In the genomic region with DNA sequence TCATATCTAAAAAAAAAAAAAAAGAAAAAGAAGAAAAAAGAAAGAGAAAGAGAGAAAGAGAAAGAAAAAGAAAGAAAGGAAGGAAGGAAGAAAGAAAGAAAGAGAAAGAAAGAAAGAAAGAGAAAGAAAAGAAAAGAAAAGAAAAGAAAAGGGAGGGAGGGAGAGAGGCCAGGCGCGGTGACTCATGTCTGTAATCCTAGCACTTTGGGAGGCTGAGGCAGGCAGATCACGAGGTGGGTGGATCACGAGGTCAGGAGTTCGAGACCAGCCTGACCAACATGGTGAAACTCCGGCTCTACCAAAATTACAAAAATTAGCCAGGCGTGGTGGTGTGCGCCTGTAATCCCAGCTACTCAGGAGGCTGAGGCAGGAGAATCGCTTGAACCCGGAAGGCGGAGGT, we compare ENCODE assay signal across 7 cellular contexts. TPM values are rescaled to one million over a fixed set of nuclear protein-coding genes. Genes with fewer than 3 reads are reported as not detected.
DNase-seq lines count a peak whose midpoint lies in the region; ATAC-seq, FAIRE-seq and TF ChIP-seq lines count a peak whose summit lies in the region.
"Not testable (repeated sequence)": the region's sequence is repeated elsewhere in the genome, so short reads cannot be mapped to it uniquely, and the experiment has no call there.

No MANE protein-coding gene starts in this region.

- not testable (repeated sequence) for H3K27me3 ChIP-seq in Caco-2 (replicated peaks; ENCODE audit: control insufficient read depth, insufficient read depth, low read length); HepG2 (ENCODE audit: control insufficient read depth in 1 of 2, insufficient read depth in 2 of 2, low read length in 2 of 2); vagina

- TF ChIP-seq EP300 in HepG2 (IDR thresholded peaks at IDR 0.05; ENCODE audit: low read depth in 2 of 2, low read length in 2 of 2); HepG2 (CRISPR knock-in tag; IDR thresholded peaks at IDR 0.05; ENCODE audit: borderline replicate concordance): not testable (repeated sequence)

- DNase-seq in Caco-2; RWPE1 (ENCODE audit: low spot score); activated T-cell treated with anti-CD3 and anti-CD28 coated beads, Interleukin-2, amount 50 U/mL, for 72 hours; central memory CD8-positive, alpha-beta T cell (ENCODE audit: low spot score in 2 of 2); HepG2 (ENCODE audit: low spot score); nephron progenitor cell; vagina (ENCODE audit: extremely low spot score in 2 of 2): not testable (repeated sequence)

- not testable (repeated sequence) for H3K9me3 Mint-ChIP-seq in Caco-2 (ENCODE audit: unreplicated experiment); activated T-cell treated with anti-CD3 and anti-CD28 coated beads, Interleukin-2, amount 50 U/mL, for 72 hours; central memory CD8-positive, alpha-beta T cell; nephron progenitor cell

- H3K4me2 ChIP-seq in HepG2 (ENCODE audit: low read depth, low read length): not testable (repeated sequence)

- not testable (repeated sequence) for H3K36me3 ChIP-seq in Caco-2 (ENCODE audit: control insufficient read depth, insufficient read depth, low read length); HepG2 (replicated peaks in 1 of 2; ENCODE audit: control insufficient read depth in 1 of 2, insufficient read depth in 2 of 2, low read length in 2 of 2); vagina

- not testable (repeated sequence) for H3K4me1 Mint-ChIP-seq in Caco-2 (ENCODE audit: low read depth, unreplicated experiment); central memory CD8-positive, alpha-beta T cell
- H3K4me1 Mint-ChIP-seq in activated T-cell treated with anti-CD3 and anti-CD28 coated beads, Interleukin-2, amount 50 U/mL, for 72 hours (ENCODE audit: low read depth): peaks cover 17% of the 10 kb centered on the region
- H3K4me1 Mint-ChIP-seq in nephron progenitor cell: peaks cover 19% of the 10 kb centered on the region

- not testable (repeated sequence) for BruUV-seq in Caco-2 (replicated peaks; lab: Mats Ljungman, UMichigan); HepG2 (replicated peaks; lab: Mats Ljungman, UMichigan)

- intact Hi-C loops in Caco-2 (cut with micrococcal nuclease; ENCODE audit: unreplicated experiment); HepG2 (cut with micrococcal nuclease; ENCODE audit: unreplicated experiment); vagina (cut with DNase I): not testable (repeated sequence)

- not testable (repeated sequence) for H4K20me1 ChIP-seq in HepG2 (ENCODE audit: insufficient read depth, low read length)

- FAIRE-seq in HepG2 (lab: Jason Lieb, UNC): not testable (repeated sequence)

- H3K36me3 Mint-ChIP-seq in Caco-2 (ENCODE audit: insufficient read depth, unreplicated experiment); activated T-cell treated with anti-CD3 and anti-CD28 coated beads, Interleukin-2, amount 50 U/mL, for 72 hours (ENCODE audit: insufficient read depth in 2 of 2); central memory CD8-positive, alpha-beta T cell (ENCODE audit: insufficient read depth); nephron progenitor cell (ENCODE audit: low read depth): not testable (repeated sequence)

- CTCF ChIA-PET in Caco-2 (lab: Charles Lee) (interaction anchor here (1.1 kb wide), 1 partner anchor 11 kb away, joined by 3 read pairs; no protein-coding TSS in a partner anchor), RWPE1 (lab: Yijun Ruan, JAX) (interaction anchor here (1.6 kb wide), 1 partner anchor 32 kb away, joined by 4 read pairs; the partner anchor contains the start of gene NFKBIA)
- CTCF ChIA-PET in HepG2 (lab: Yijun Ruan, JAX; ENCODE audit: low intra/inter-chr PET ratio, low total read pairs): not testable (repeated sequence)

- not testable (repeated sequence) for H3K27me3 Mint-ChIP-seq in Caco-2 (ENCODE audit: insufficient read depth, unreplicated experiment); activated T-cell treated with anti-CD3 and anti-CD28 coated beads, Interleukin-2, amount 50 U/mL, for 72 hours (ENCODE audit: low read depth); central memory CD8-positive, alpha-beta T cell; nephron progenitor cell (ENCODE audit: low read depth, poor library complexity)

- not testable (repeated sequence) for TF ChIP-seq CTCF in Caco-2 (IDR thresholded peaks at IDR 0.05; ENCODE audit: insufficient read depth in 1 of 2, low read depth in 1 of 2, low read length in 1 of 2, severe bottlenecking in 1 of 2, unreplicated experiment in 1 of 2); RWPE1 (conservative IDR thresholded peaks at IDR 0.05; ENCODE audit: low read depth); HepG2 (CRISPR knock-in tag; IDR thresholded peaks at IDR 0.05); nephron progenitor cell (IDR thresholded peaks at IDR 0.05); vagina (IDR thresholded peaks at IDR 0.05)

- POLR2A ChIA-PET in Caco-2 (lab: Charles Lee); RWPE1 (lab: Yijun Ruan, JAX; ENCODE audit: low non-redundant PET): not testable (repeated sequence)
- POLR2A ChIA-PET in HepG2 (lab: Yijun Ruan, JAX): interaction anchor here (1.8 to 3.7 kb wide), 4 partner anchors 8 to 37 kb away, joined by 19 to 37 read pairs (median 20); no protein-coding TSS in a partner anchor

- H3K9me3 ChIP-seq in Caco-2, vagina: not testable (repeated sequence)
- H3K9me3 ChIP-seq in HepG2 (ENCODE audit: low read length): peaks cover 11% of the 10 kb centered on the region

- H3K9ac ChIP-seq in HepG2 (ENCODE audit: insufficient read depth, low read depth, low read length): not testable (repeated sequence)

- not testable (repeated sequence) for H3K4me3 ChIP-seq in Caco-2 (ENCODE audit: low read depth, low read length); HepG2 (replicated peaks in 1 of 3; ENCODE audit: insufficient read depth in 1 of 3, low read depth in 2 of 3, low read length in 3 of 3); vagina

- 79% methylated on average over 11 of the region's 11 CpGs for WGBS in HepG2 (ENCODE audit: low lambda C conversion rate)

- H3K27ac ChIP-seq in RWPE1: peak overlapping the region; percentile 82
- not testable (repeated sequence) for H3K27ac ChIP-seq in HepG2 (ENCODE audit: extremely low read length, insufficient read depth, low read length)
- peak overlapping the region; percentile 69 for H3K27ac ChIP-seq in vagina

- H2AFZ ChIP-seq in HepG2 (ENCODE audit: low read length): not testable (repeated sequence)

- H3K27ac Mint-ChIP-seq in Caco-2 (ENCODE audit: unreplicated experiment) (peak overlapping the region; percentile 32), nephron progenitor cell (peak overlapping the region; percentile 48)
- peak overlapping the region; percentile 79 for H3K27ac Mint-ChIP-seq in activated T-cell treated with anti-CD3 and anti-CD28 coated beads, Interleukin-2, amount 50 U/mL, for 72 hours
- peak overlapping the region; percentile 49 for H3K27ac Mint-ChIP-seq in central memory CD8-positive, alpha-beta T cell (ENCODE audit: low read depth)

- not testable (repeated sequence) for ATAC-seq in activated T-cell treated with anti-CD3 and anti-CD28 coated beads, Interleukin-2, amount 50 U/mL, for 72 hours (replicated peaks in 1 of 2); central memory CD8-positive, alpha-beta T cell (replicated peaks; ENCODE audit: extremely low read depth, poor library complexity, severe bottlenecking); HepG2

- H3K79me2 ChIP-seq in HepG2 (ENCODE audit: insufficient read depth, low read length): not testable (repeated sequence)

- H3K4me1 ChIP-seq in Caco-2: not testable (repeated sequence)
- H3K4me1 ChIP-seq in HepG2 (ENCODE audit: insufficient read depth, low read length) (peaks cover 56% of the 10 kb centered on the region), vagina (peaks cover 26% of the 10 kb centered on the region)

- in situ Hi-C loops in HepG2 (cut with HindIII; ENCODE audit: extremely low pct_ligation_motif_present, low pct_unique_long_range_greater_than_20kb): not testable (repeated sequence)

- not testable (repeated sequence) for TF ChIP-seq RAD21 in HepG2 (CRISPR knock-in tag; IDR thresholded peaks at IDR 0.05)

- not testable (repeated sequence) for TF ChIP-seq POLR2A in HepG2 (IDR thresholded peaks at IDR 0.05; ENCODE audit: insufficient read depth in 1 of 2, low read depth in 2 of 2, low read length in 2 of 2); vagina (IDR thresholded peaks at IDR 0.05)

- H3K4me3 Mint-ChIP-seq in Caco-2 (ENCODE audit: unreplicated experiment); activated T-cell treated with anti-CD3 and anti-CD28 coated beads, Interleukin-2, amount 50 U/mL, for 72 hours; central memory CD8-positive, alpha-beta T cell; nephron progenitor cell: not testable (repeated sequence)

RNA-seq across cellular contexts. Expression of gene NFKBIA, which starts 31.3 kb away (rescaled TPM):
- total RNA-seq in Caco-2 (2022) (33.4 and 39.9 TPM in 2 replicates), HepG2 (2016; rRNA removed; fragmentation: Illumina TruSeq; extraction: Trizol) (232 and 319 TPM in 2 replicates), vagina (1,179 TPM)
- total RNA-seq in activated T-cell treated with anti-CD3 and anti-CD28 coated beads, Interleukin-2, amount 50 U/mL, for 72 hours: 100 to 1,000 TPM; 391 to 596 TPM
- total RNA-seq in HepG2 (2016; cell fraction: cytosol; rRNA removed; fragmentation: Illumina TruSeq; extraction: Trizol; ENCODE audit: low read depth): 103 and 116 TPM in 2 replicates
- total RNA-seq in HepG2 (2016; cell fraction: insoluble cytoplasmic fraction; rRNA removed; fragmentation: Illumina TruSeq; extraction: Trizol): 208 and 321 TPM in 2 replicates
- total RNA-seq in HepG2 (2016; cell fraction: membrane; rRNA removed; fragmentation: Illumina TruSeq; extraction: Trizol): 196 and 209 TPM in 2 replicates
- 367 and 382 TPM in 2 replicates for total RNA-seq in HepG2 (2016; cell fraction: nucleus; rRNA removed; fragmentation: Illumina TruSeq; extraction: Trizol)
- polyA plus RNA-seq in HepG2 (2011; rRNA removed): 173 and 197 TPM in 2 replicates
- polyA plus RNA-seq in HepG2 (2011; cell fraction: cytosol; rRNA removed): 81.6 and 128 TPM in 2 replicates
- 363 and 589 TPM in 2 replicates for polyA plus RNA-seq in HepG2 (2011; cell fraction: nucleus; rRNA removed)
- polyA plus RNA-seq in HepG2 (2012): 58.7 and 87.8 TPM in 2 replicates
- polyA plus RNA-seq in HepG2 (2016; cell fraction: cytosol; fragmentation: Illumina TruSeq; extraction: Trizol; ENCODE audit: low read depth): 21.2 and 21.7 TPM in 2 replicates
- polyA plus RNA-seq in HepG2 (2016; cell fraction: insoluble cytoplasmic fraction; fragmentation: Illumina TruSeq; extraction: Trizol; ENCODE audit: low read depth): 160 and 187 TPM in 2 replicates
- polyA plus RNA-seq in HepG2 (2016; cell fraction: membrane; fragmentation: Illumina TruSeq; extraction: Trizol; ENCODE audit: low read depth): 41.5 and 42.6 TPM in 2 replicates
- 546 and 548 TPM in 2 replicates for polyA plus RNA-seq in HepG2 (2016; cell fraction: nucleus; fragmentation: Illumina TruSeq; extraction: Trizol; ENCODE audit: insufficient read depth, low read depth)
- 421 and 666 TPM in 2 replicates for polyA minus RNA-seq in HepG2 (2011; rRNA and poly(A)+ RNA removed; ENCODE audit: low replicate concordance)
- polyA minus RNA-seq in HepG2 (2011; cell fraction: cytosol; rRNA and poly(A)+ RNA removed): 80.5 and 103 TPM in 2 replicates
- polyA minus RNA-seq in HepG2 (2011; cell fraction: nucleus; rRNA and poly(A)+ RNA removed): 421 and 559 TPM in 2 replicates
